Comparison of ENCODE assay signal across 18 cellular contexts in the genomic region with DNA sequence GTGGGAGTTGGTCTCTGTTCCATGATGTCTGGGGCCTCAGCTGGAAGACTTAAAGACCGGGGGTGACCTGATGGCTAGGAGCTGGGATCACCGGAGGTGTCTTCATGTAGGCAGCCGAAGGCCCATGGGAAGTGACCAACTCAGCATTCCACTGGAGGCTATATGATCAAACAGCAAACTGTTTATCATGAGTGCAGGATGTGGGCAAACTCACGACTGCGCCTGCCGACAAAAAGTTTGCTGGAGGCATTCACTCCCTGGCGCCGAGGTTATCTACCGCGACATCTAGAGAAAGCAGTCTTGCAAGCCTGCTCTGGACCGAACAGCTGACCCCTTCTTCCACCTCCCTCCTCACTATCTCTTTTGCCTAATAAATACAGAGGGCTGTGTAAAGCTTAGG.
DNase-seq lines count a peak whose midpoint lies in the region.
"Had no signal": no experiment of that assay in that cellular context is flagged by ENCODE, and none has a peak within 500 bp of the region (broad histone marks: within the 10 kb centered on the region; RNA-seq: fewer than 3 reads in every experiment).

No MANE protein-coding gene starts in this region.

- peaks cover 7% of the 10 kb centered on the region for H3K27me3 Mint-ChIP-seq in activated naive CD4-positive, alpha-beta T cell treated with anti-CD3 and anti-CD28 coated beads, Interleukin-2, amount 10 ng/mL, durations not matched to agents 7 days and 5 days

- H3K4me3 ChIP-seq in SJCRH30, result no peak overlapping the region
- H3K4me3 ChIP-seq: ovary, right lobe of liver, thoracic aorta had no signal

- H3K27ac Mint-ChIP-seq in activated naive CD4-positive, alpha-beta T cell treated with anti-CD3 and anti-CD28 coated beads, Interleukin-2, amount 10 ng/mL, durations not matched to agents 7 days and 5 days, result peak overlapping the region; percentile 88

- H3K9me3 ChIP-seq in SJCRH30 (replicated peaks), result no peaks in the 10 kb centered on the region
- H3K9me3 ChIP-seq: ovary, right lobe of liver, thoracic aorta had no signal

- peaks cover 13% of the 10 kb centered on the region for H3K27me3 ChIP-seq in SJCRH30
- H3K27me3 ChIP-seq: ovary, right lobe of liver had no signal

- H3K27ac ChIP-seq in SJCRH30, result no peak overlapping the region
- H3K27ac ChIP-seq: ovary, right lobe of liver, thoracic aorta had no signal

- no peaks in the 10 kb centered on the region for H3K36me3 ChIP-seq in SJCRH30
- H3K36me3 ChIP-seq: ovary, right lobe of liver, thoracic aorta had no signal

- H3K9me3 Mint-ChIP-seq in activated naive CD4-positive, alpha-beta T cell treated with anti-CD3 and anti-CD28 coated beads, Interleukin-2, amount 10 ng/mL, durations not matched to agents 7 days and 5 days, result no peaks in the 10 kb centered on the region

- H3K4me1 ChIP-seq in SJCRH30, result no peaks in the 10 kb centered on the region
- H3K4me1 ChIP-seq: right lobe of liver had no signal

- H3K36me3 Mint-ChIP-seq in activated naive CD4-positive, alpha-beta T cell treated with anti-CD3 and anti-CD28 coated beads, Interleukin-2, amount 10 ng/mL, durations not matched to agents 7 days and 5 days, result peaks cover 6% of the 10 kb centered on the region

- peaks cover 76% of the 10 kb centered on the region for H3K4me1 Mint-ChIP-seq in activated naive CD4-positive, alpha-beta T cell treated with anti-CD3 and anti-CD28 coated beads, Interleukin-2, amount 10 ng/mL, durations not matched to agents 7 days and 5 days

- peak overlapping the region; percentile 53 for H3K4me3 Mint-ChIP-seq in activated naive CD4-positive, alpha-beta T cell treated with anti-CD3 and anti-CD28 coated beads, Interleukin-2, amount 10 ng/mL, durations not matched to agents 7 days and 5 days

- peak; percentile 19 to 24 for DNase-seq in stimulated activated CD4-positive, alpha-beta T cell treated with anti-CD3 and anti-CD28 coated beads, Interleukin-2, amount 100 ng/mL, for 24 hours
- no peak for DNase-seq in stimulated activated CD4-positive, alpha-beta T cell treated with anti-CD3 and anti-CD28 coated beads, Interleukin-4, amount 100 ng/mL, for 4 hours
- DNase-seq in SW480 (ENCODE audit: low spot score) (peak; percentile 66), OCI-M1 (lab: John Stamatoyannopoulos, UW) (no peak), NCI-H1105 (lab: John Stamatoyannopoulos, UW) (no peak), SJCRH30 (no peak)
- DNase-seq in activated naive CD4-positive, alpha-beta T cell treated with anti-CD3 and anti-CD28 coated beads, Interleukin-2, amount 10 ng/mL, durations not matched to agents 7 days and 5 days, result peak; percentile 76
- DNase-seq: AML-193, cortex of kidney, DMS 273 treated with DMSO at 0.1 percent for 48 hours, left ventricle myocardium superior, MM.1S, NCI-H1930, NCI-H446, ovary, right lobe of liver, Right ventricle myocardium superior had no signal

- CTCF ChIA-PET in activated naive CD4-positive, alpha-beta T cell treated with anti-CD3 and anti-CD28 coated beads, Interleukin-2, amount 10 ng/mL, durations not matched to agents 7 days and 5 days (lab: Charles Lee), result no interaction called here

Comparison
In these comparisons a context has a peak if more than half of its experiments do, and no peak if none do; other contexts are left out.
1. DNase-seq: peak in stimulated activated CD4-positive, alpha-beta T cell treated with anti-CD3 and anti-CD28 coated beads, Interleukin-2, amount 100 ng/mL, for 24 hours (2 of 2), SW480 (single experiment) and activated naive CD4-positive, alpha-beta T cell treated with anti-CD3 and anti-CD28 coated beads, Interleukin-2, amount 10 ng/mL, durations not matched to agents 7 days and 5 days (single experiment); none in stimulated activated CD4-positive, alpha-beta T cell treated with anti-CD3 and anti-CD28 coated beads, Interleukin-4, amount 100 ng/mL, for 4 hours (0 of 2), OCI-M1 (single experiment), NCI-H1105 (single experiment) and SJCRH30 (0 of 2).